8 cellular contexts compared by ENCODE assay signal in genomic region chr2:11829947-11830707, GRCh38.
DNase-seq lines count a peak whose midpoint lies in the region; ATAC-seq, FAIRE-seq and TF ChIP-seq lines count a peak whose summit lies in the region.

No MANE protein-coding gene starts in this region.

- DNase-seq in ELF-1 (ENCODE audit: low read depth, low spot score) (peak; percentile 90), SHP77 (lab: John Stamatoyannopoulos, UW) (peak; percentile 95 to 97), Right ventricle myocardium superior (peak; percentile 70), pancreas (peak in 5 of 6 donors; percentile 25 to 72 (median 63)), urothelium cell line (ENCODE audit: low spot score) (peak; percentile 92)
- DNase-seq in activated naive CD8-positive, alpha-beta T cell treated with anti-CD3 and anti-CD28 coated beads for 36 hours, result peak; percentile 57

- H3K4me3 Mint-ChIP-seq in IgD-negative memory B cell, result peak overlapping the region; percentile 25 to 91 (median 71)
- peak overlapping the region; percentile 54 for H3K4me3 Mint-ChIP-seq in activated naive CD8-positive, alpha-beta T cell treated with anti-CD3 and anti-CD28 coated beads for 36 hours

- peak overlapping the region; percentile 13 to 84 (median 64) for H3K27ac ChIP-seq in pancreas

- H3K9me3 Mint-ChIP-seq in IgD-negative memory B cell, result peaks cover 0 to 4% (median 0%) of the 10 kb centered on the region in 3 donors
- H3K9me3 Mint-ChIP-seq in activated naive CD8-positive, alpha-beta T cell treated with anti-CD3 and anti-CD28 coated beads for 36 hours, result peaks cover 10% of the 10 kb centered on the region

- no peak for TF ChIP-seq CTCF in pancreas (IDR thresholded peaks at IDR 0.05)

- peak; percentile 77 for ATAC-seq in GM21717 (IDR thresholded peaks at IDR 0.05; ENCODE audit: unreplicated experiment)
- ATAC-seq in Right ventricle myocardium superior (ENCODE audit: poor library complexity), result peak; percentile 79
- ATAC-seq in pancreas, result peak; percentile 67 to 91 (median 88)

- no peaks in the 10 kb centered on the region for H3K27me3 Mint-ChIP-seq in IgD-negative memory B cell
- peaks cover 5% of the 10 kb centered on the region for H3K27me3 Mint-ChIP-seq in activated naive CD8-positive, alpha-beta T cell treated with anti-CD3 and anti-CD28 coated beads for 36 hours

- intact Hi-C loops in Right ventricle myocardium superior (cut with DNase I), result loop anchor here (5.0 to 10.0 kb wide), 2 partner anchors 885 to 1177 kb away; partner anchors contain the start of gene TRIB2
- intact Hi-C loops in pancreas (cut with DNase I), result loop anchor here in 1 of 3 donors (10.0 kb wide), 2 partner anchors 1105 to 1175 kb away; no protein-coding TSS in a partner anchor

- H3K4me3 ChIP-seq in pancreas, result peak overlapping the region in 2 of 4 donors; percentile 6 to 8

- peak overlapping the region; percentile 10 to 81 (median 30) for H3K27ac Mint-ChIP-seq in IgD-negative memory B cell
- peak overlapping the region; percentile 72 for H3K27ac Mint-ChIP-seq in activated naive CD8-positive, alpha-beta T cell treated with anti-CD3 and anti-CD28 coated beads for 36 hours

- H3K36me3 Mint-ChIP-seq in IgD-negative memory B cell, result peaks cover 3% of the 10 kb centered on the region
- peaks cover 9% of the 10 kb centered on the region for H3K36me3 Mint-ChIP-seq in activated naive CD8-positive, alpha-beta T cell treated with anti-CD3 and anti-CD28 coated beads for 36 hours

- WGBS in pancreas, 2 donors, result 14 to 23% methylated on average over 17 of the region's 17 CpGs

- no peak for FAIRE-seq in pancreas (lab: Jason Lieb, UNC)
- peak; percentile 20 for FAIRE-seq in urothelium cell line (lab: Jason Lieb, UNC)

- H3K4me1 ChIP-seq in pancreas, result peaks cover 12 to 22% (median 21%) of the 10 kb centered on the region in 3 donors

- peaks cover 29 to 40% (median 38%) of the 10 kb centered on the region in 3 donors for H3K4me1 Mint-ChIP-seq in IgD-negative memory B cell
- peaks cover 48% of the 10 kb centered on the region for H3K4me1 Mint-ChIP-seq in activated naive CD8-positive, alpha-beta T cell treated with anti-CD3 and anti-CD28 coated beads for 36 hours

- H3K27me3 ChIP-seq in pancreas, result no peaks in the 10 kb centered on the region

- no peaks in the 10 kb centered on the region for H3K9me3 ChIP-seq in pancreas

- H3K36me3 ChIP-seq in pancreas, result peaks cover 0 to under 1% (median 0%) of the 10 kb centered on the region in 3 donors
